Comparison of ENCODE assay signal across 25 cellular contexts in the genomic region with DNA sequence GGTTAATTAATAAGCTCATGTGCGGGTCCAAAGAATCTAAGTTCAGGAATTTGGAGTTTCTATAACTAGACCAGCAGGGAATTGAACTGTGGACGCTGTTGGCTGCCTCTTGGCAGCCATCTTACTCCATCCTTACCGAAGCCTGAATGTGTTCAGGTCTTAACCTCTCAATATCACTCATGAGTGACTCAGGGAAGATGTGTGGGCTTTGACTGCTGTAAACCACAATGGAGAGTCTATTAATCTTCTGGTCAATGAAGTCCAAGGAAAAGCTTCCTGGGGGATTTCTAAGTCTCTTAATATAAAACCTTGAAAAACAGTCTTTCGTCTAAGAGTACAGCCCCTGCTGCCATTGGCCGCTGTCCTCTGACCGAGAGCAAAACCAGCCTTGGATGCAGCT.
"Had no signal": no experiment of that assay in that cellular context is flagged by ENCODE, and none has a peak within 500 bp of the region (broad histone marks: within the 10 kb centered on the region; RNA-seq: fewer than 3 reads in every experiment).

No MANE protein-coding gene starts in this region.

- H3K4me2 ChIP-seq: KMS-11 had no signal

- H3K9me3 ChIP-seq: Peyer's patch had no signal

- H3K36me3 ChIP-seq: Peyer's patch had no signal

- H3K27me3 Mint-ChIP-seq: activated CD4-positive, alpha-beta memory T cell treated with anti-CD3 and anti-CD28 coated beads for 36 hours; activated CD4-positive, alpha-beta T cell treated with anti-CD3 and anti-CD28 coated beads, Interleukin-2, amount 10 ng/mL, durations not matched to agents 7 days and 5 days; activated naive CD4-positive, alpha-beta T cell treated with anti-CD3 and anti-CD28 coated beads, Interleukin-2, amount 10 ng/mL, durations not matched to agents 7 days and 5 days; activated naive CD8-positive, alpha-beta T cell treated with anti-CD3 and anti-CD28 coated beads for 36 hours; T-helper 17 cell had no signal

- H3K27me3 ChIP-seq: body of pancreas, Peyer's patch had no signal

- DNase-seq: activated CD4-positive, alpha-beta memory T cell treated with anti-CD3 and anti-CD28 coated beads for 36 hours; activated CD4-positive, alpha-beta T cell treated with anti-CD3 and anti-CD28 coated beads, Interleukin-2, amount 10 ng/mL, durations not matched to agents 7 days and 5 days; activated CD4-positive, CD25-positive, alpha-beta regulatory T cell treated with anti-CD3 and anti-CD28 coated beads, Interleukin-2, amount 50 U/mL, for 72 hours; activated CD8-positive, alpha-beta memory T cell treated with anti-CD3 and anti-CD28 coated beads for 24 hours; activated effector memory CD4-positive, alpha-beta T cell treated with anti-CD3 and anti-CD28 coated beads, Interleukin-2, amount 50 U/mL, for 16 hours; activated naive CD4-positive, alpha-beta T cell treated with anti-CD3 and anti-CD28 coated beads, Interleukin-2, amount 10 ng/mL, durations not matched to agents 7 days and 5 days; activated naive CD8-positive, alpha-beta T cell treated with anti-CD3 and anti-CD28 coated beads for 36 hours; activated T-cell treated with anti-CD3 and anti-CD28 coated beads, Interleukin-2, amount 50 U/mL, for 4 hours; anterior cingulate cortex; body of pancreas; central memory CD4-positive, alpha-beta T cell; MM.1S; NCI-H1105 treated with DMSO at 0.1 percent for 48 hours; NCI-H1436 treated with DMSO at 0.1 percent for 48 hours; NCI-H187; NCI-H2081; NCI-H510A treated with DMSO at 0.1 percent for 48 hours; NCI-H69; Peyer's patch; SHP77 treated with DMSO at 0.1 percent for 48 hours; T-helper 17 cell; T-helper 9 cell had no signal

- ATAC-seq: activated T-cell treated with anti-CD3 and anti-CD28 coated beads, Interleukin-2, amount 50 U/mL, for 4 hours; body of pancreas; T-helper 17 cell; WTC11 had no signal

- H3K27ac ChIP-seq: body of pancreas, KMS-11, Peyer's patch had no signal

- H3K4me3 Mint-ChIP-seq: activated CD4-positive, alpha-beta memory T cell treated with anti-CD3 and anti-CD28 coated beads for 36 hours; activated CD4-positive, alpha-beta T cell treated with anti-CD3 and anti-CD28 coated beads, Interleukin-2, amount 10 ng/mL, durations not matched to agents 7 days and 5 days; activated naive CD4-positive, alpha-beta T cell treated with anti-CD3 and anti-CD28 coated beads, Interleukin-2, amount 10 ng/mL, durations not matched to agents 7 days and 5 days; activated naive CD8-positive, alpha-beta T cell treated with anti-CD3 and anti-CD28 coated beads for 36 hours; activated T-cell treated with anti-CD3 and anti-CD28 coated beads, Interleukin-2, amount 50 U/mL, for 4 hours; T-helper 17 cell; WTC11 had no signal

- H3K4me1 Mint-ChIP-seq: activated CD4-positive, alpha-beta T cell treated with anti-CD3 and anti-CD28 coated beads, Interleukin-2, amount 10 ng/mL, durations not matched to agents 7 days and 5 days; activated naive CD4-positive, alpha-beta T cell treated with anti-CD3 and anti-CD28 coated beads, Interleukin-2, amount 10 ng/mL, durations not matched to agents 7 days and 5 days; activated naive CD8-positive, alpha-beta T cell treated with anti-CD3 and anti-CD28 coated beads for 36 hours; T-helper 17 cell; WTC11 had no signal

- H3K27ac Mint-ChIP-seq: activated CD4-positive, alpha-beta memory T cell treated with anti-CD3 and anti-CD28 coated beads for 36 hours; activated CD4-positive, alpha-beta T cell treated with anti-CD3 and anti-CD28 coated beads, Interleukin-2, amount 10 ng/mL, durations not matched to agents 7 days and 5 days; activated naive CD4-positive, alpha-beta T cell treated with anti-CD3 and anti-CD28 coated beads, Interleukin-2, amount 10 ng/mL, durations not matched to agents 7 days and 5 days; activated naive CD8-positive, alpha-beta T cell treated with anti-CD3 and anti-CD28 coated beads for 36 hours; T-helper 17 cell; WTC11 had no signal

- H3K9ac ChIP-seq: KMS-11 had no signal

- H3K4me3 ChIP-seq: body of pancreas, Peyer's patch had no signal

- H3K4me1 ChIP-seq: body of pancreas, Peyer's patch had no signal

- FAIRE-seq: bronchial epithelial cell had no signal

- H3K36me3 Mint-ChIP-seq: activated CD4-positive, alpha-beta memory T cell treated with anti-CD3 and anti-CD28 coated beads for 36 hours; activated naive CD4-positive, alpha-beta T cell treated with anti-CD3 and anti-CD28 coated beads, Interleukin-2, amount 10 ng/mL, durations not matched to agents 7 days and 5 days had no signal
